1 cellular context compared by ENCODE assay signal in genomic region chr3:143443851-143444331, GRCh38.
A peak's percentile ranks its signal among the peaks of the same experiment; 100 is the strongest.
TF ChIP-seq lines count a peak whose summit lies in the region.

No MANE protein-coding gene starts in this region.

TF ChIP-seq in K562, 482 proteins besides CTCF, POLR2A, EP300 and RAD21 (continued from another document and continues in another):
- TF ChIP-seq, protein P1, sequence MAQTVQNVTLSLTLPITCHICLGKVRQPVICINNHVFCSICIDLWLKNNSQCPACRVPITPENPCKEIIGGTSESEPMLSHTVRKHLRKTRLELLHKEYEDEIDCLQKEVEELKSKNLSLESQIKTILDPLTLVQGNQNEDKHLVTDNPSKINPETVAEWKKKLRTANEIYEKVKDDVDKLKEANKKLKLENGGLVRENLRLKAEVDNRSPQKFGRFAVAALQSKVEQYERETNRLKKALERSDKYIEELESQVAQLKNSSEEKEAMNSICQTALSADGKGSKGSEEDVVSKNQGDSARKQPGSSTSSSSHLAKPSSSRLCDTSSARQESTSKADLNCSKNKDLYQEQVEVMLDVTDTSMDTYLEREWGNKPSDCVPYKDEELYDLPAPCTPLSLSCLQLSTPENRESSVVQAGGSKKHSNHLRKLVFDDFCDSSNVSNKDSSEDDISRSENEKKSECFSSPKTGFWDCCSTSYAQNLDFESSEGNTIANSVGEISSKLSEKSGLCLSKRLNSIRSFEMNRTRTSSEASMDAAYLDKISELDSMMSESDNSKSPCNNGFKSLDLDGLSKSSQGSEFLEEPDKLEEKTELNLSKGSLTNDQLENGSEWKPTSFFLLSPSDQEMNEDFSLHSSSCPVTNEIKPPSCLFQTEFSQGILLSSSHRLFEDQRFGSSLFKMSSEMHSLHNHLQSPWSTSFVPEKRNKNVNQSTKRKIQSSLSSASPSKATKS (CRISPR knock-in tag; IDR thresholded peaks at IDR 0.05): no peak
- TF ChIP-seq PTBP1 (IDR thresholded peaks at IDR 0.05; ENCODE audit: low read depth, low read length): no peak
- TF ChIP-seq GATAD2B (IDR thresholded peaks at IDR 0.05; ENCODE audit: borderline replicate concordance): no peak
- TF ChIP-seq LEF1 (IDR thresholded peaks at IDR 0.05): no peak; the same call in 1 of the 2 replicates
- TF ChIP-seq ZNF12 (CRISPR knock-in tag; IDR thresholded peaks at IDR 0.05): no peak
- no peak for TF ChIP-seq HEY1 (CRISPR knock-in tag; IDR thresholded peaks at IDR 0.05; ENCODE audit: borderline replicate concordance)
- TF ChIP-seq CEBPB (tag; IDR thresholded peaks at IDR 0.05): 0 out of 2 replicates have a peak, but pooled peaks have one; percentile 12
- TF ChIP-seq CHCHD3 (CRISPR knock-in tag; IDR thresholded peaks at IDR 0.05): no peak
- peak; percentile 35; the same call in 1 of the 2 replicates for TF ChIP-seq SMARCE1 (IDR thresholded peaks at IDR 0.05)
- peak; percentile 38; the same call in 1 of the 2 replicates for TF ChIP-seq JUND (IDR thresholded peaks at IDR 0.05; ENCODE audit: borderline replicate concordance, low read depth, low read length)
- peak; percentile 33; the same call in 1 of the 3 replicates for TF ChIP-seq JUND (tag; IDR thresholded peaks at IDR 0.05; ENCODE audit: borderline replicate concordance, low read depth, low read length)
- no peak for TF ChIP-seq BRF1 (IDR thresholded peaks at IDR 0.05; ENCODE audit: borderline replicate concordance, extremely low read depth, insufficient read length)
- TF ChIP-seq NR4A1 (CRISPR knock-in tag; IDR thresholded peaks at IDR 0.05): no peak
- no peak for TF ChIP-seq NR4A1 (tag; IDR thresholded peaks at IDR 0.05)
- peak; percentile 40; the same call in 1 of the 2 replicates for TF ChIP-seq RAD51 (IDR thresholded peaks at IDR 0.05; ENCODE audit: borderline replicate concordance, low read depth)
- 0 out of 2 replicates have a peak, but pooled peaks have one; percentile 44 for TF ChIP-seq POLR2H (tag; IDR thresholded peaks at IDR 0.05; ENCODE audit: low read depth)
- peak; percentile 70; the same call in 1 of the 2 replicates for TF ChIP-seq NFIC (IDR thresholded peaks at IDR 0.05)
- no peak for TF ChIP-seq STAT5B (CRISPR knock-in tag; IDR thresholded peaks at IDR 0.05)
- 0 out of 4 replicates have a peak, but pooled peaks have one; percentile 14 to 36 for TF ChIP-seq FOXK2 (conservative IDR thresholded peaks at IDR 0.05 in 1 of 2, IDR thresholded peaks at IDR 0.05 in 1 of 2; ENCODE audit: low read depth in 2 of 2)
- TF ChIP-seq, protein P2, sequence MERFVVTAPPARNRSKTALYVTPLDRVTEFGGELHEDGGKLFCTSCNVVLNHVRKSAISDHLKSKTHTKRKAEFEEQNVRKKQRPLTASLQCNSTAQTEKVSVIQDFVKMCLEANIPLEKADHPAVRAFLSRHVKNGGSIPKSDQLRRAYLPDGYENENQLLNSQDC (CRISPR knock-in tag; IDR thresholded peaks at IDR 0.05): no peak
- TF ChIP-seq ZNF589 (CRISPR knock-in tag; IDR thresholded peaks at IDR 0.05; ENCODE audit: low read depth): 0 out of 2 replicates have a peak, but pooled peaks have one; percentile 14
- peak; percentile 42; the same call in 1 of the 2 replicates for TF ChIP-seq SMARCA4 (IDR thresholded peaks at IDR 0.05)
- TF ChIP-seq JUN (IDR thresholded peaks at IDR 0.05; ENCODE audit: borderline replicate concordance, low read depth, low read length): peak; percentile 76; the same call in 1 of the 2 replicates
- no peak for TF ChIP-seq JUN (CRISPR knock-in tag; IDR thresholded peaks at IDR 0.05; ENCODE audit: borderline replicate concordance)
- no peak for TF ChIP-seq HIVEP1 (CRISPR knock-in tag; IDR thresholded peaks at IDR 0.05)
- TF ChIP-seq RBM15 (IDR thresholded peaks at IDR 0.05; ENCODE audit: insufficient read depth, low read length): no peak
- TF ChIP-seq TEAD4 (IDR thresholded peaks at IDR 0.05; ENCODE audit: low read length): peak; percentile 75
- no peak for TF ChIP-seq TEAD4 (CRISPR knock-in tag; IDR thresholded peaks at IDR 0.05; ENCODE audit: borderline replicate concordance)
- TF ChIP-seq ARID1B (IDR thresholded peaks at IDR 0.05): peak; percentile 35; the same call in 1 of the 2 replicates
- TF ChIP-seq BRD4 (IDR thresholded peaks at IDR 0.05): no peak
- TF ChIP-seq, protein P3, sequence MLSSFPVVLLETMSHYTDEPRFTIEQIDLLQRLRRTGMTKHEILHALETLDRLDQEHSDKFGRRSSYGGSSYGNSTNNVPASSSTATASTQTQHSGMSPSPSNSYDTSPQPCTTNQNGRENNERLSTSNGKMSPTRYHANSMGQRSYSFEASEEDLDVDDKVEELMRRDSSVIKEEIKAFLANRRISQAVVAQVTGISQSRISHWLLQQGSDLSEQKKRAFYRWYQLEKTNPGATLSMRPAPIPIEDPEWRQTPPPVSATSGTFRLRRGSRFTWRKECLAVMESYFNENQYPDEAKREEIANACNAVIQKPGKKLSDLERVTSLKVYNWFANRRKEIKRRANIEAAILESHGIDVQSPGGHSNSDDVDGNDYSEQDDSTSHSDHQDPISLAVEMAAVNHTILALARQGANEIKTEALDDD (IDR thresholded peaks at IDR 0.05): peak; percentile 78
- TF ChIP-seq RCOR1 (IDR thresholded peaks at IDR 0.05; ENCODE audit: borderline replicate concordance in 1 of 2, low read depth in 2 of 2, low read length in 2 of 2): peak in 1 of 2 experiments; percentile 37; a peak in 1 of 4 replicates
- no peak for TF ChIP-seq ZBED1 (IDR thresholded peaks at IDR 0.05)
- peak; percentile 62 for TF ChIP-seq EHMT2 (IDR thresholded peaks at IDR 0.05)
- no peak for TF ChIP-seq TCF7L2 (IDR thresholded peaks at IDR 0.05; ENCODE audit: low read depth, low read length)
- peak; percentile 48; the same call in 1 of the 2 replicates for TF ChIP-seq DPF2 (IDR thresholded peaks at IDR 0.05)
- no peak for TF ChIP-seq ZNF212 (CRISPR knock-in tag; IDR thresholded peaks at IDR 0.05)
- peak; percentile 42; the same call in 1 of the 2 replicates for TF ChIP-seq ATF7 (IDR thresholded peaks at IDR 0.05)
- peak; percentile 19; the same call in 1 of the 2 replicates for TF ChIP-seq CREM (IDR thresholded peaks at IDR 0.05; ENCODE audit: low read depth)
- TF ChIP-seq HOXB6 (CRISPR knock-in tag; IDR thresholded peaks at IDR 0.05; ENCODE audit: borderline replicate concordance): no peak
- TF ChIP-seq FOSL1 (tag; conservative IDR thresholded peaks at IDR 0.05): peak; percentile 91
- no peak for TF ChIP-seq DIDO1 (tag; IDR thresholded peaks at IDR 0.05; ENCODE audit: low read depth)
- TF ChIP-seq RFX1 (IDR thresholded peaks at IDR 0.05): no peak
- TF ChIP-seq ATF1 (CRISPR knock-in tag; IDR thresholded peaks at IDR 0.05): no peak
- peak; percentile 27; the same call in 1 of the 2 replicates for TF ChIP-seq ATF1 (tag; IDR thresholded peaks at IDR 0.05)
- TF ChIP-seq HSF4 (CRISPR knock-in tag; IDR thresholded peaks at IDR 0.05; ENCODE audit: borderline replicate concordance): no peak
- 0 out of 2 replicates have a peak, but pooled peaks have one; percentile 28 for TF ChIP-seq MAFG (tag; conservative IDR thresholded peaks at IDR 0.05)
- no peak for TF ChIP-seq ZNF347 (CRISPR knock-in tag; IDR thresholded peaks at IDR 0.05; ENCODE audit: low read depth)
- TF ChIP-seq GTF3C2 (IDR thresholded peaks at IDR 0.05; ENCODE audit: borderline replicate concordance, extremely low read depth, insufficient read length): no peak
- TF ChIP-seq ELK1 (CRISPR knock-in tag; IDR thresholded peaks at IDR 0.05): no peak
- TF ChIP-seq ZNF75A (CRISPR knock-in tag; IDR thresholded peaks at IDR 0.05): no peak
- no peak for TF ChIP-seq NR2C2 (CRISPR knock-in tag; IDR thresholded peaks at IDR 0.05)
- TF ChIP-seq NR2C2 (tag; IDR thresholded peaks at IDR 0.05): peak; percentile 57; the same call in 1 of the 2 replicates
- no peak for TF ChIP-seq KDM2B (CRISPR knock-in tag; IDR thresholded peaks at IDR 0.05)
- 0 out of 4 replicates have a peak, but pooled peaks of 1 of the 2 experiments have one; percentile 37 for TF ChIP-seq ARNT (IDR thresholded peaks at IDR 0.05)
- TF ChIP-seq, protein P4, sequence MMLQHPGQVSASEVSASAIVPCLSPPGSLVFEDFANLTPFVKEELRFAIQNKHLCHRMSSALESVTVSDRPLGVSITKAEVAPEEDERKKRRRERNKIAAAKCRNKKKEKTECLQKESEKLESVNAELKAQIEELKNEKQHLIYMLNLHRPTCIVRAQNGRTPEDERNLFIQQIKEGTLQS (IDR thresholded peaks at IDR 0.05): peak; percentile 78
- TF ChIP-seq, protein P4 (CRISPR knock-in tag; conservative IDR thresholded peaks at IDR 0.05): no peak
- TF ChIP-seq THRAP3 (IDR thresholded peaks at IDR 0.05; ENCODE audit: borderline replicate concordance): no peak
- TF ChIP-seq, protein P5, sequence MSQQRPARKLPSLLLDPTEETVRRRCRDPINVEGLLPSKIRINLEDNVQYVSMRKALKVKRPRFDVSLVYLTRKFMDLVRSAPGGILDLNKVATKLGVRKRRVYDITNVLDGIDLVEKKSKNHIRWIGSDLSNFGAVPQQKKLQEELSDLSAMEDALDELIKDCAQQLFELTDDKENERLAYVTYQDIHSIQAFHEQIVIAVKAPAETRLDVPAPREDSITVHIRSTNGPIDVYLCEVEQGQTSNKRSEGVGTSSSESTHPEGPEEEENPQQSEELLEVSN (IDR thresholded peaks at IDR 0.05; ENCODE audit: borderline replicate concordance in 1 of 2, extremely low read depth in 1 of 2, insufficient read depth in 1 of 2, insufficient read length in 1 of 2, low read depth in 1 of 2, low read length in 1 of 2, poor library complexity in 1 of 2, severe bottlenecking in 1 of 2): no peak
- TF ChIP-seq FOXA3 (CRISPR knock-in tag; conservative IDR thresholded peaks at IDR 0.05 in 1 of 2, IDR thresholded peaks at IDR 0.05 in 1 of 2): peak; percentile 63 to 77; a peak in 2 of 4 replicates
- TF ChIP-seq NBN (IDR thresholded peaks at IDR 0.05; ENCODE audit: low read depth): no peak
- TF ChIP-seq U2AF2 (optimal IDR thresholded peaks at IDR 0.05; ENCODE audit: low read depth, low read length): no peak
- no peak for TF ChIP-seq KAT2B (IDR thresholded peaks at IDR 0.05; ENCODE audit: low read depth, low read length)
- no peak for TF ChIP-seq CBX5 (IDR thresholded peaks at IDR 0.05; ENCODE audit: borderline replicate concordance, low read depth)
- 0 out of 4 replicates have a peak, but pooled peaks have one; percentile 18 to 47 for TF ChIP-seq TEAD1 (CRISPR knock-in tag; IDR thresholded peaks at IDR 0.05)
- TF ChIP-seq CEBPG (CRISPR knock-in tag; IDR thresholded peaks at IDR 0.05): 0 out of 2 replicates have a peak, but pooled peaks have one; percentile 10
- TF ChIP-seq CEBPG (tag; conservative IDR thresholded peaks at IDR 0.05 in 1 of 2, IDR thresholded peaks at IDR 0.05 in 1 of 2): peak in 1 of 2 experiments; percentile 63; a peak in 1 of 4 replicates
- TF ChIP-seq SMAD2 (IDR thresholded peaks at IDR 0.05; ENCODE audit: low read depth, low read length): no peak
- peak; percentile 95 for TF ChIP-seq ZNF584 (CRISPR knock-in tag; IDR thresholded peaks at IDR 0.05; ENCODE audit: low read depth)
